8 cellular contexts compared by ENCODE assay signal in the genomic region with DNA sequence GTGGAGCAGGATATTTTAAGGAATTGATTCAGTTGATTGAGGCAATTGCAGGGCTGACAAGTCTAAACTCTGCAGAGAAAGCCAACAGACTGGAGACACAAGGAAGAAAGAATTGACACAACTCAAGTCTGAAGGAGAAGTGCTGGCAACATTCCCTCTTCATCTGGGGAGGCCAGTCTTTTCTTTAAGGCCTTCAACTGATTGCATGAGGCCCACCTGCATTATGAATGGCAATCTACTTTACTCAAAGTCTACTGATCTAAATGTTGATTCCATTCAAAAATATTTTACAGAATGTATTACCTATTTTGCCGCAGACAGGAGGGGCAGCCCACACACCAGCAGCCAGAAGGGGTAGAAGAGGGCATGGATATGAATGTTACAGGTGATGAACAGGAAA.
"Had no signal": no experiment of that assay in that cellular context is flagged by ENCODE, and none has a peak within 500 bp of the region (broad histone marks: within the 10 kb centered on the region; RNA-seq: fewer than 3 reads in every experiment).

No MANE protein-coding gene starts in this region.

- DNase-seq: GDM1, GF-D8 had no signal

- FAIRE-seq: G401.6, GM12878, GM12891, GM12892, GM18507, GM19239 had no signal

- ATAC-seq: GM12878 had no signal

- H3K4me3 ChIP-seq: GM12878 had no signal
